In genomic region chr1:151293093-151293492, GRCh38 we compare ENCODE assay signal across 14 cellular contexts. TPM values are rescaled to one million over a fixed set of nuclear protein-coding genes. Genes with fewer than 3 reads are reported as not detected.
DNase-seq lines count a peak whose midpoint lies in the region; ATAC-seq, FAIRE-seq and TF ChIP-seq lines count a peak whose summit lies in the region.
"Had no signal": no experiment of that assay in that cellular context is flagged by ENCODE, and none has a peak within 500 bp of the region (broad histone marks: within the 10 kb centered on the region; RNA-seq: fewer than 3 reads in every experiment).

No MANE protein-coding gene starts in this region.

- no peak for FAIRE-seq in H1 (lab: Jason Lieb, UNC)

- no peaks in the 10 kb centered on the region for H3K23me2 ChIP-seq in H1 (ENCODE audit: low read depth, low read length)

- H3K27ac ChIP-seq in H1 (ENCODE audit: low read depth, low read length) (no peak overlapping the region), osteoblast (ENCODE audit: low read depth, low read length) (no peak overlapping the region), neural progenitor cell (no peak overlapping the region)
- H3K27ac ChIP-seq: heart right ventricle, Peyer's patch had no signal

- H3F3A ChIP-seq in neural progenitor cell (ENCODE audit: low read depth) = peaks cover 53% of the 10 kb centered on the region

- 85% methylated on average over 6 of the region's 6 CpGs; no CpG with 5 or more reads in 1 of the 2 experiments for WGBS in H1 (ENCODE audit: extremely low coverage in 1 of 2, insufficient coverage in 1 of 2, insufficient read length in 1 of 2, insufficient replicate concordance in 2 of 2, low coverage in 1 of 2, low lambda C conversion rate in 2 of 2, missing lambda C conversion rate in 1 of 2), 2 experiments

- no peak overlapping the region for H2AK5ac ChIP-seq in H1 (ENCODE audit: low read depth, low read length)

- no peak overlapping the region for H3K4me3 Mint-ChIP-seq in activated T-cell treated with anti-CD3 and anti-CD28 coated beads, Interleukin-2, amount 50 U/mL, for 24 hours
- H3K4me3 Mint-ChIP-seq in T-helper 17 cell (no peak overlapping the region), neural progenitor cell (no peak overlapping the region)
- H3K4me3 Mint-ChIP-seq: CD4-positive, CD25-positive, alpha-beta regulatory T cell had no signal

- H3K14ac ChIP-seq in H1 (ENCODE audit: insufficient read length) = no peak overlapping the region

- H3K27me3 Mint-ChIP-seq in activated T-cell treated with anti-CD3 and anti-CD28 coated beads, Interleukin-2, amount 50 U/mL, for 24 hours = no peaks in the 10 kb centered on the region
- H3K27me3 Mint-ChIP-seq in T-helper 17 cell = no peaks in the 10 kb centered on the region
- peaks cover 12% of the 10 kb centered on the region for H3K27me3 Mint-ChIP-seq in neural progenitor cell (ENCODE audit: insufficient read depth, low read depth)
- H3K27me3 Mint-ChIP-seq: CD4-positive, CD25-positive, alpha-beta regulatory T cell had no signal

- no peak overlapping the region for H2BK15ac ChIP-seq in H1 (ENCODE audit: low read length)

- H4K8ac ChIP-seq in H1 (ENCODE audit: extremely low read depth, insufficient read depth, low read length) = no peak overlapping the region; the same call in 1 of the 2 replicates

- peaks cover 6 to 21% (median 15%) of the 10 kb centered on the region in 4 experiments for H3K4me1 ChIP-seq in H1 (replicated peaks in 1 of 4; ENCODE audit: control insufficient read depth in 3 of 4, insufficient read depth in 4 of 4, low read length in 3 of 4)
- no peaks in the 10 kb centered on the region for H3K4me1 ChIP-seq in osteoblast (ENCODE audit: insufficient read depth, low read length)
- H3K4me1 ChIP-seq in neural progenitor cell = peaks cover 27% of the 10 kb centered on the region
- H3K4me1 ChIP-seq: Peyer's patch had no signal

- no peak for TF ChIP-seq RAD21 in H1 (IDR thresholded peaks at IDR 0.05 in 1 of 2, conservative IDR thresholded peaks at IDR 0.05 in 1 of 2; ENCODE audit: low read depth in 2 of 2, low read length in 2 of 2)

- POLR2A ChIA-PET in H1 (lab: Charles Lee; ENCODE audit: partially characterized antibody) = interaction anchor here (0.6 to 9.9 kb wide), 17 partner anchors 8 to 327 kb away, joined by 3 to 213 read pairs (median 4); partner anchors contain the start of genes PI4KB, PSMB4, PSMD4 and ZNF687

- no peaks in the 10 kb centered on the region for H3K27me3 ChIP-seq in H1 (replicated peaks in 1 of 4; ENCODE audit: control insufficient read depth in 3 of 4, extremely low read depth in 1 of 4, insufficient read depth in 3 of 4, low read length in 3 of 4)
- H3K27me3 ChIP-seq in osteoblast (ENCODE audit: insufficient read depth, low read length) = no peaks in the 10 kb centered on the region
- H3K27me3 ChIP-seq in neural progenitor cell = no peaks in the 10 kb centered on the region
- H3K27me3 ChIP-seq: heart right ventricle, Peyer's patch had no signal

- H4K20me1 ChIP-seq in H1 (replicated peaks in 1 of 2; ENCODE audit: control insufficient read depth in 1 of 2, insufficient read depth in 2 of 2, low read length in 2 of 2) (peaks cover 4 to 16% of the 10 kb centered on the region in 2 experiments), osteoblast (ENCODE audit: insufficient read depth, low read length) (no peaks in the 10 kb centered on the region), neural progenitor cell (ENCODE audit: low read depth) (peaks cover 20% of the 10 kb centered on the region)

- TF ChIP-seq EP300 in H1 (IDR thresholded peaks at IDR 0.05; ENCODE audit: borderline replicate concordance in 1 of 2, low read depth in 2 of 2, low read length in 2 of 2) = no peak

- no peak overlapping the region for H2BK12ac ChIP-seq in H1 (ENCODE audit: low read depth, low read length)

- no peaks in the 10 kb centered on the region for H3K9me3 Mint-ChIP-seq in activated T-cell treated with anti-CD3 and anti-CD28 coated beads, Interleukin-2, amount 50 U/mL, for 24 hours
- no peaks in the 10 kb centered on the region for H3K9me3 Mint-ChIP-seq in neural progenitor cell
- H3K9me3 Mint-ChIP-seq: CD4-positive, CD25-positive, alpha-beta regulatory T cell had no signal

- H3K36me3 ChIP-seq in H1 (ENCODE audit: control insufficient read depth in 2 of 4, insufficient read depth in 4 of 4, low read length in 3 of 4) (peaks cover 9 to 62% (median 27%) of the 10 kb centered on the region in 4 experiments; a peak in 7 of 8 replicates), osteoblast (ENCODE audit: insufficient read depth, low read length) (peaks cover 79% of the 10 kb centered on the region), neural progenitor cell (no peaks in the 10 kb centered on the region)

- no peak for TF ChIP-seq POLR2A in H1 (IDR thresholded peaks at IDR 0.05; ENCODE audit: control extremely low read depth in 1 of 2, low read depth in 2 of 2, low read length in 2 of 2)

- no peak overlapping the region for H2BK120ac ChIP-seq in H1 (replicated peaks; ENCODE audit: low read depth, low read length)

- H3K18ac ChIP-seq in H1 (ENCODE audit: extremely low read depth, low read length) = no peak overlapping the region; the same call in 1 of the 2 replicates

- no peak for TF ChIP-seq CTCF in H1 (IDR thresholded peaks at IDR 0.05; ENCODE audit: control extremely low read depth in 1 of 3, insufficient read depth in 1 of 3, low read depth in 1 of 3, low read length in 3 of 3)
- no peak for TF ChIP-seq CTCF in osteoblast (IDR thresholded peaks at IDR 0.05; ENCODE audit: extremely low read depth, low read depth, low read length)
- no peak for TF ChIP-seq CTCF in neural progenitor cell (IDR thresholded peaks at IDR 0.05)

- peak; percentile 5 for ATAC-seq in T-helper 17 cell
- ATAC-seq: right cardiac atrium had no signal

- peak overlapping the region; percentile 82 for H3K27ac Mint-ChIP-seq in activated T-cell treated with anti-CD3 and anti-CD28 coated beads, Interleukin-2, amount 50 U/mL, for 24 hours
- no peak overlapping the region for H3K27ac Mint-ChIP-seq in T-helper 17 cell
- no peak overlapping the region for H3K27ac Mint-ChIP-seq in neural progenitor cell

- H3K79me1 ChIP-seq in H1 (ENCODE audit: low read depth, low read length) = 0 out of 2 replicates have a peak, but pooled peaks cover 9% of the 10 kb centered on the region

- no peaks in the 10 kb centered on the region for H3K79me2 ChIP-seq in H1 (ENCODE audit: control insufficient read depth in 1 of 2, insufficient read depth in 2 of 2, low read length in 2 of 2)
- H3K79me2 ChIP-seq in osteoblast (ENCODE audit: insufficient read depth, low read length) = peaks cover 2% of the 10 kb centered on the region
- H3K79me2 ChIP-seq in neural progenitor cell (ENCODE audit: low read depth) = no peaks in the 10 kb centered on the region

- H3K4ac ChIP-seq in H1 (replicated peaks; ENCODE audit: insufficient read length, low read depth, low read length) = no peak overlapping the region

- peaks cover 14% of the 10 kb centered on the region for H3K4me1 Mint-ChIP-seq in activated T-cell treated with anti-CD3 and anti-CD28 coated beads, Interleukin-2, amount 50 U/mL, for 24 hours (ENCODE audit: low read depth)
- peaks cover 12% of the 10 kb centered on the region for H3K4me1 Mint-ChIP-seq in T-helper 17 cell
- peaks cover 4% of the 10 kb centered on the region for H3K4me1 Mint-ChIP-seq in neural progenitor cell

- H4K91ac ChIP-seq in H1 (replicated peaks; ENCODE audit: insufficient read length, low read length) = no peak overlapping the region

- no peak overlapping the region for H3K9ac ChIP-seq in H1 (replicated peaks in 1 of 4; ENCODE audit: extremely low read depth in 1 of 4, low read depth in 3 of 4, low read length in 3 of 4)
- H3K9ac ChIP-seq in neural progenitor cell = no peak overlapping the region

- H3K36me3 Mint-ChIP-seq in activated T-cell treated with anti-CD3 and anti-CD28 coated beads, Interleukin-2, amount 50 U/mL, for 24 hours (ENCODE audit: low read depth) = peaks cover 89% of the 10 kb centered on the region
- H3K36me3 Mint-ChIP-seq in T-helper 17 cell (ENCODE audit: low read depth) (peaks cover 12% of the 10 kb centered on the region), neural progenitor cell (peaks cover 24% of the 10 kb centered on the region)

- no peak overlapping the region for H2BK20ac ChIP-seq in H1 (ENCODE audit: low read length)

- no peak for DNase-seq in activated T-cell treated with anti-CD3 and anti-CD28 coated beads, Interleukin-2, amount 50 U/mL, for 24 hours
- no peak for DNase-seq in activated T-cell treated with anti-CD3 and anti-CD28 coated beads, Interleukin-2, amount 50 U/mL, for 1 hour
- DNase-seq in T-helper 17 cell (no peak), H1 (ENCODE audit: low read depth in 1 of 2, low spot score in 2 of 2) (no peak), osteoblast (ENCODE audit: insufficient read length, low spot score, missing footprints) (peak; percentile 22), GM19238 (ENCODE audit: insufficient read length, low spot score) (no peak), neural progenitor cell (ENCODE audit: low spot score) (no peak), NCI-H1930 (lab: John Stamatoyannopoulos, UW) (no peak)
- DNase-seq: activated naive CD4-positive, alpha-beta T cell treated with anti-CD3 and anti-CD28 coated beads, Interleukin-2, amount 50 U/mL, for 16 hours; CD4-positive, CD25-positive, alpha-beta regulatory T cell; heart right ventricle; NCI-H2171; Peyer's patch; right cardiac atrium had no signal

- H2AFZ ChIP-seq in H1 (ENCODE audit: low read length) (no peak overlapping the region), osteoblast (ENCODE audit: low read length) (no peak overlapping the region), neural progenitor cell (replicated peaks) (no peak overlapping the region)

- CTCF ChIA-PET in H1 (lab: Charles Lee; ENCODE audit: partially characterized antibody) = interaction anchor here (0.7 to 6.5 kb wide), 13 partner anchors 8 to 125 kb away, joined by 3 to 62 read pairs (median 4); no protein-coding TSS in a partner anchor

- no peaks in the 10 kb centered on the region for H3K9me3 ChIP-seq in T-helper 17 cell (ENCODE audit: control insufficient read depth, low read length, poor library complexity, severe bottlenecking)
- no peaks in the 10 kb centered on the region for H3K9me3 ChIP-seq in H1 (ENCODE audit: insufficient read depth in 2 of 2, low read depth in 1 of 2, low read length in 1 of 2)
- H3K9me3 ChIP-seq in osteoblast (ENCODE audit: low read depth, low read length) = no peaks in the 10 kb centered on the region
- H3K9me3 ChIP-seq in neural progenitor cell (ENCODE audit: low read depth) = no peaks in the 10 kb centered on the region
- H3K9me3 ChIP-seq: heart right ventricle, Peyer's patch had no signal

- H3K56ac ChIP-seq in H1 (replicated peaks; ENCODE audit: insufficient read length, low read depth, low read length) = no peak overlapping the region

- H4K5ac ChIP-seq in H1 (ENCODE audit: insufficient read length, low read depth, low read length) = no peak overlapping the region

- H3K23ac ChIP-seq in H1 (ENCODE audit: insufficient read length) = no peak overlapping the region

- 0 out of 2 replicates have a peak overlapping the region, but pooled peaks have one; percentile 1 for H2BK5ac ChIP-seq in H1 (ENCODE audit: low read depth, low read length)

- H3K4me3 ChIP-seq in H1 (ENCODE audit: extremely low read depth in 1 of 4, insufficient read depth in 2 of 4, low read depth in 3 of 4, low read length in 4 of 4) = no peak overlapping the region
- H3K4me3 ChIP-seq in osteoblast (ENCODE audit: insufficient read depth, low read length) = no peak overlapping the region
- H3K4me3 ChIP-seq in neural progenitor cell = no peak overlapping the region
- H3K4me3 ChIP-seq: heart right ventricle, Peyer's patch had no signal

- H3K4me2 ChIP-seq in H1 (ENCODE audit: insufficient read depth in 1 of 2, low read depth in 2 of 2, low read length in 2 of 2) (no peak overlapping the region), osteoblast (ENCODE audit: insufficient read depth, low read length) (no peak overlapping the region), neural progenitor cell (no peak overlapping the region)

RNA-seq across cellular contexts. Expression of gene ZNF687, which starts 11.0 kb away (rescaled TPM):
- total RNA-seq in T-helper 17 cell (10 to 100 TPM; 25.9 to 33.8 TPM), osteoblast (15.9 and 16.5 TPM in 2 replicates), neural progenitor cell (ENCODE audit: low replicate concordance) (20.2 and 43.1 TPM in 2 replicates)
- total RNA-seq in H1 (2021; fragmentation: NEBNext Ultra II Directional; extraction: Animal tissue kit (Norgen Biotek cat#: 25700)) = 43.0 and 45.9 TPM in 2 replicates
- polyA plus RNA-seq in H1 (2011; rRNA removed) = 69.9 and 91.9 TPM in 2 replicates
- polyA plus RNA-seq in H1 (2011; cell fraction: cytosol; rRNA removed) = 47.7 TPM
- 90.8 TPM for polyA plus RNA-seq in H1 (2011; cell fraction: nucleus; rRNA removed)
- polyA plus RNA-seq in H1 (2012, experiment 1 of 2) = 30.8 to 47.7 TPM (median 40.3 TPM) in 4 replicates
- 35.9 TPM for polyA plus RNA-seq in H1 (2012, experiment 2 of 2)
- polyA plus RNA-seq in H1 (2013, experiment 1 of 2) = 26.5 TPM
- polyA plus RNA-seq in H1 (2013, experiment 2 of 2) = 24.7 TPM
- polyA minus RNA-seq in H1 (2011; rRNA and poly(A)+ RNA removed) = 64.9 and 87.9 TPM in 2 replicates
- 65.9 TPM for polyA minus RNA-seq in H1 (2011; cell fraction: cytosol; rRNA and poly(A)+ RNA removed)
- 80.7 TPM for polyA minus RNA-seq in H1 (2011; cell fraction: nucleus; rRNA and poly(A)+ RNA removed)

RNA-seq across cellular contexts. Expression of gene PI4KB, which starts 34.1 kb away (rescaled TPM):
- total RNA-seq in T-helper 17 cell = 10 to 100 TPM; 73.5 to 81.4 TPM
- 30.1 and 31.0 TPM in 2 replicates for total RNA-seq in H1 (2021; fragmentation: NEBNext Ultra II Directional; extraction: Animal tissue kit (Norgen Biotek cat#: 25700))
- polyA plus RNA-seq in H1 (2011; rRNA removed) = 33.1 and 37.1 TPM in 2 replicates
- polyA plus RNA-seq in H1 (2011; cell fraction: cytosol; rRNA removed) = 38.3 TPM
- polyA plus RNA-seq in H1 (2011; cell fraction: nucleus; rRNA removed) = 68.6 TPM
- polyA plus RNA-seq in H1 (2012, experiment 1 of 2) = 25.9 to 30.3 TPM (median 27.6 TPM) in 4 replicates
- 22.8 TPM for polyA plus RNA-seq in H1 (2012, experiment 2 of 2)
- polyA plus RNA-seq in H1 (2013, experiment 1 of 2) = 13.7 TPM
- 13.8 TPM for polyA plus RNA-seq in H1 (2013, experiment 2 of 2)
- polyA minus RNA-seq in H1 (2011; rRNA and poly(A)+ RNA removed) = 75.6 and 82.5 TPM in 2 replicates
- 39.6 TPM for polyA minus RNA-seq in H1 (2011; cell fraction: cytosol; rRNA and poly(A)+ RNA removed)
- polyA minus RNA-seq in H1 (2011; cell fraction: nucleus; rRNA and poly(A)+ RNA removed) = 34.0 TPM
- 43.3 and 43.8 TPM in 2 replicates for total RNA-seq in osteoblast
- total RNA-seq in neural progenitor cell (ENCODE audit: low replicate concordance) = 19.0 and 33.5 TPM in 2 replicates

RNA-seq across cellular contexts. Expression of gene PSMD4, which starts 38.6 kb away (rescaled TPM):
- total RNA-seq in T-helper 17 cell (10 to 100 TPM; 78.4 to 86.0 TPM), osteoblast (140 and 150 TPM in 2 replicates), neural progenitor cell (ENCODE audit: low replicate concordance) (123 and 162 TPM in 2 replicates)
- total RNA-seq in H1 (2021; fragmentation: NEBNext Ultra II Directional; extraction: Animal tissue kit (Norgen Biotek cat#: 25700)) = 216 and 226 TPM in 2 replicates
- polyA plus RNA-seq in H1 (2011; rRNA removed) = 284 and 293 TPM in 2 replicates
- 398 TPM for polyA plus RNA-seq in H1 (2011; cell fraction: cytosol; rRNA removed)
- polyA plus RNA-seq in H1 (2011; cell fraction: nucleus; rRNA removed) = 215 TPM
- 274 to 370 TPM (median 317 TPM) in 4 replicates for polyA plus RNA-seq in H1 (2012, experiment 1 of 2)
- polyA plus RNA-seq in H1 (2012, experiment 2 of 2) = 118 TPM
- 147 TPM for polyA plus RNA-seq in H1 (2013, experiment 1 of 2)
- 149 TPM for polyA plus RNA-seq in H1 (2013, experiment 2 of 2)
- 230 and 254 TPM in 2 replicates for polyA minus RNA-seq in H1 (2011; rRNA and poly(A)+ RNA removed)
- 86.2 TPM for polyA minus RNA-seq in H1 (2011; cell fraction: cytosol; rRNA and poly(A)+ RNA removed)
- polyA minus RNA-seq in H1 (2011; cell fraction: nucleus; rRNA and poly(A)+ RNA removed) = 63.5 TPM

RNA-seq across cellular contexts. Expression of gene RFX5, which starts 54.0 kb away (rescaled TPM):
- total RNA-seq in T-helper 17 cell (100 to 1,000 TPM in 1 of 2 donors, 10 to 100 TPM in 1; 81.5 to 105 TPM), osteoblast (22.4 and 24.2 TPM in 2 replicates), neural progenitor cell (ENCODE audit: low replicate concordance) (87.5 and 108 TPM in 2 replicates)
- 57.6 and 59.7 TPM in 2 replicates for total RNA-seq in H1 (2021; fragmentation: NEBNext Ultra II Directional; extraction: Animal tissue kit (Norgen Biotek cat#: 25700))
- polyA plus RNA-seq in H1 (2011; rRNA removed) = 27.8 and 29.9 TPM in 2 replicates
- polyA plus RNA-seq in H1 (2011; cell fraction: cytosol; rRNA removed) = 47.2 TPM
- 120 TPM for polyA plus RNA-seq in H1 (2011; cell fraction: nucleus; rRNA removed)
- 42.3 to 70.4 TPM (median 49.2 TPM) in 4 replicates for polyA plus RNA-seq in H1 (2012, experiment 1 of 2)
- polyA plus RNA-seq in H1 (2012, experiment 2 of 2) = 20.4 TPM
- 34.9 TPM for polyA plus RNA-seq in H1 (2013, experiment 1 of 2)
- 34.7 TPM for polyA plus RNA-seq in H1 (2013, experiment 2 of 2)
- 121 and 134 TPM in 2 replicates for polyA minus RNA-seq in H1 (2011; rRNA and poly(A)+ RNA removed)
- polyA minus RNA-seq in H1 (2011; cell fraction: cytosol; rRNA and poly(A)+ RNA removed) = 38.2 TPM
- 39.0 TPM for polyA minus RNA-seq in H1 (2011; cell fraction: nucleus; rRNA and poly(A)+ RNA removed)
